ENCODE assay signal across 21 cellular contexts in genomic region chr4:89072921-89073320, GRCh38.
"Had no signal": no experiment of that assay in that cellular context is flagged by ENCODE, and none has a peak within 500 bp of the region (broad histone marks: within the 10 kb centered on the region; RNA-seq: fewer than 3 reads in every experiment).

No MANE protein-coding gene starts in this region.

- H3K4me3 ChIP-seq: cardiac muscle cell, gastroesophageal sphincter, heart left ventricle, left lung, tibial artery had no signal

- H3K4me3 Mint-ChIP-seq: activated CD4-positive, alpha-beta memory T cell treated with anti-CD3 and anti-CD28 coated beads, Interleukin-2, amount 10 ng/mL, durations not matched to agents 7 days and 5 days; activated CD8-positive, alpha-beta memory T cell treated with anti-CD3 and anti-CD28 coated beads, Interleukin-2, amount 10 ng/mL, durations not matched to agents 7 days and 5 days; activated naive CD8-positive, alpha-beta T cell; dendritic cell treated with granulocyte-macrophage colony-stimulating factor and Interleukin-4, amounts not matched to agents 40 ng/mL and 50 ng/mL, for 4 days; nephron progenitor cell had no signal

- H3K27ac Mint-ChIP-seq: activated CD4-positive, alpha-beta memory T cell treated with anti-CD3 and anti-CD28 coated beads, Interleukin-2, amount 10 ng/mL, durations not matched to agents 7 days and 5 days; activated CD8-positive, alpha-beta memory T cell treated with anti-CD3 and anti-CD28 coated beads, Interleukin-2, amount 10 ng/mL, durations not matched to agents 7 days and 5 days; activated naive CD8-positive, alpha-beta T cell; dendritic cell treated with granulocyte-macrophage colony-stimulating factor and Interleukin-4, amounts not matched to agents 40 ng/mL and 50 ng/mL, for 4 days; nephron progenitor cell; progenitor cell of endocrine pancreas had no signal

- H3K4me1 ChIP-seq: gastroesophageal sphincter, heart left ventricle, left lung, tibial artery had no signal

- DNase-seq: activated CD4-positive, alpha-beta memory T cell treated with anti-CD3 and anti-CD28 coated beads, Interleukin-2, amount 10 ng/mL, durations not matched to agents 7 days and 5 days; activated CD4-positive, alpha-beta T cell treated with anti-CD3 and anti-CD28 coated beads for 48 hours; activated CD4-positive, CD25-positive, alpha-beta regulatory T cell; activated CD8-positive, alpha-beta memory T cell treated with anti-CD3 and anti-CD28 coated beads, Interleukin-2, amount 10 ng/mL, durations not matched to agents 7 days and 5 days; effector CD8-positive, alpha-beta T cell; heart left ventricle; kidney; left lung; mammary epithelial cell; midbrain; nephron progenitor cell; occipital lobe; stimulated activated naive CD8-positive, alpha-beta T cell treated with anti-CD3 and anti-CD28 coated beads, Interleukin-15, Interleukin-2, amounts not matched to agents 100 U/mL and 50 U/mL, for 24 hours; substantia nigra; tibial artery had no signal

- H3K27me3 ChIP-seq: cardiac muscle cell, gastroesophageal sphincter, heart left ventricle, left lung, tibial artery had no signal

- H3K27me3 Mint-ChIP-seq: activated naive CD8-positive, alpha-beta T cell; dendritic cell treated with granulocyte-macrophage colony-stimulating factor and Interleukin-4, amounts not matched to agents 40 ng/mL and 50 ng/mL, for 4 days; progenitor cell of endocrine pancreas had no signal

- H3K27ac ChIP-seq: cardiac muscle cell, gastroesophageal sphincter, heart left ventricle, left lung, tibial artery had no signal

- H3K36me3 ChIP-seq: cardiac muscle cell, gastroesophageal sphincter, heart left ventricle, left lung had no signal

- H3K36me3 Mint-ChIP-seq: activated CD8-positive, alpha-beta memory T cell treated with anti-CD3 and anti-CD28 coated beads, Interleukin-2, amount 10 ng/mL, durations not matched to agents 7 days and 5 days had no signal

- ATAC-seq: activated CD8-positive, alpha-beta memory T cell treated with anti-CD3 and anti-CD28 coated beads, Interleukin-2, amount 10 ng/mL, durations not matched to agents 7 days and 5 days; esophagus mucosa; gastroesophageal sphincter; heart left ventricle; left lung; stimulated activated naive CD8-positive, alpha-beta T cell treated with anti-CD3 and anti-CD28 coated beads, Interleukin-15, Interleukin-2, amounts not matched to agents 100 U/mL and 50 U/mL, for 24 hours had no signal
